ENCODE assay signal across 17 cellular contexts in the genomic region with DNA sequence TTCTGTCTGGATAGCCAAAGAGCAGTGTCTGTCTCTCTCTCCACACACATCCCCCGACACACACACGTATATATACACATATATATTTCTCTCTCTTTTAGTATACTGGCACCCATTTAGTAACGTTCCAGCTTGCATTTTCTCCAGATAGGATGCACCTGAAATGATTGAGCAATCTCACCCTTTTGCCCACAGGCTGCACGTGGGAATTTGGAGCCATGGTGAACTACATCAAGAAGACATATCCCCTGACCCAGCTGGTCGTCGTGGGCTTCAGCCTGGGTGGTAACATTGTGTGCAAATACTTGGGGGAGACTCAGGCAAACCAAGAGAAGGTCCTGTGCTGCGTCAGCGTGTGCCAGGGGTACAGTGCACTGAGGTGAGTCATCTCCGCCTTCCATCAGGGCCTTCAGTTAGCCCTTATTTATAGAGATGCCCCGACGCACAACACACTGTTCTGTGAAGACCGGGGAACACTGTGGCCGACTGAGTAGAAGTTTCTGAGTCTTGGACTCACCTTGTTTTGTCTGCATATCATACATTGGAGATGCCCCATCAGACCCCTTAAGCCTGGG. TPM values are rescaled to one million over a fixed set of nuclear protein-coding genes. Genes with fewer than 3 reads are reported as not detected.
DNase-seq lines count a peak whose midpoint lies in the region; ATAC-seq and TF ChIP-seq lines count a peak whose summit lies in the region.
"Had no signal": no experiment of that assay in that cellular context is flagged by ENCODE, and none has a peak within 500 bp of the region (broad histone marks: within the 10 kb centered on the region; RNA-seq: fewer than 3 reads in every experiment).

No MANE protein-coding gene starts in this region.

- TF ChIP-seq CTCF in right atrium auricular region (IDR thresholded peaks at IDR 0.05) (no peak), thoracic aorta (IDR thresholded peaks at IDR 0.05) (no peak)

- H3K9me3 ChIP-seq in right atrium auricular region (no peaks in the 10 kb centered on the region), thoracic aorta (no peaks in the 10 kb centered on the region)

- H3K36me3 ChIP-seq in right atrium auricular region (peaks cover 66% of the 10 kb centered on the region), thoracic aorta (peaks cover 32% of the 10 kb centered on the region)

- peaks cover 28% of the 10 kb centered on the region for H3K36me3 Mint-ChIP-seq in activated T-helper 2 cell treated with anti-CD3 and anti-CD28 coated beads, Interferon-gamma antibody, Interleukin-2, Interleukin-4, amounts not matched to agents 10 μg/mL and 5 μg/mL and 100 μg/mL, durations not matched to agents 14 hours and 24 hours and 36 hours (ENCODE audit: low read depth)

- H3K27ac ChIP-seq in right atrium auricular region = peak overlapping the region; percentile 26 to 32
- peak overlapping the region; percentile 16 to 46 for H3K27ac ChIP-seq in thoracic aorta
- H3K27ac ChIP-seq: RWPE1 had no signal

- no peak for ATAC-seq in left ventricle myocardium superior
- peak; percentile 17 for ATAC-seq in left lobe of liver
- no peak for ATAC-seq in thoracic aorta (ENCODE audit: insufficient number of reproducible peaks, low FRiP score, low read depth)

- no peak overlapping the region for H3K4me3 Mint-ChIP-seq in activated T-helper 2 cell treated with anti-CD3 and anti-CD28 coated beads, Interferon-gamma antibody, Interleukin-2, Interleukin-4, amounts not matched to agents 10 μg/mL and 5 μg/mL and 100 μg/mL, durations not matched to agents 14 hours and 24 hours and 36 hours (ENCODE audit: low read depth)
- H3K4me3 Mint-ChIP-seq: CD14-positive monocyte had no signal

- H3K4me1 Mint-ChIP-seq in activated T-helper 2 cell treated with anti-CD3 and anti-CD28 coated beads, Interferon-gamma antibody, Interleukin-2, Interleukin-4, amounts not matched to agents 10 μg/mL and 5 μg/mL and 100 μg/mL, durations not matched to agents 14 hours and 24 hours and 36 hours (ENCODE audit: low read depth) = peaks cover 34% of the 10 kb centered on the region
- H3K4me1 Mint-ChIP-seq: CD14-positive monocyte had no signal

- H3K27me3 Mint-ChIP-seq in activated T-helper 2 cell treated with anti-CD3 and anti-CD28 coated beads, Interferon-gamma antibody, Interleukin-2, Interleukin-4, amounts not matched to agents 10 μg/mL and 5 μg/mL and 100 μg/mL, durations not matched to agents 14 hours and 24 hours and 36 hours (ENCODE audit: low read depth) = no peaks in the 10 kb centered on the region

- H3K27ac Mint-ChIP-seq in activated T-helper 2 cell treated with anti-CD3 and anti-CD28 coated beads, Interferon-gamma antibody, Interleukin-2, Interleukin-4, amounts not matched to agents 10 μg/mL and 5 μg/mL and 100 μg/mL, durations not matched to agents 14 hours and 24 hours and 36 hours = peak overlapping the region; percentile 32

- no peaks in the 10 kb centered on the region for H3K9me3 Mint-ChIP-seq in activated T-helper 2 cell treated with anti-CD3 and anti-CD28 coated beads, Interferon-gamma antibody, Interleukin-2, Interleukin-4, amounts not matched to agents 10 μg/mL and 5 μg/mL and 100 μg/mL, durations not matched to agents 14 hours and 24 hours and 36 hours
- H3K9me3 Mint-ChIP-seq: CD14-positive monocyte had no signal

- H3K4me1 ChIP-seq in right atrium auricular region = peaks cover 0 to 31% of the 10 kb centered on the region in 2 donors
- peaks cover 6 to 49% of the 10 kb centered on the region in 2 donors for H3K4me1 ChIP-seq in thoracic aorta (ENCODE audit: control insufficient read depth in 1 of 2, low read depth in 2 of 2)

- intact Hi-C loops in left ventricle myocardium superior (cut with micrococcal nuclease) = loop anchor here (5.0 to 10.0 kb wide), 2 partner anchors 118 to 281 kb away; partner anchors contain the start of gene HAPLN3
- intact Hi-C loops in activated T-helper 2 cell treated with anti-CD3 and anti-CD28 coated beads, Interferon-gamma antibody, Interleukin-2, Interleukin-4, amounts not matched to agents 10 μg/mL and 5 μg/mL and 100 μg/mL, durations not matched to agents 14 hours and 24 hours and 36 hours (cut with micrococcal nuclease) = loop anchor here (5.0 kb wide), 2 partner anchors 48 to 273 kb away; no protein-coding TSS in a partner anchor

- no peak overlapping the region for H3K4me3 ChIP-seq in right atrium auricular region
- no peak overlapping the region for H3K4me3 ChIP-seq in thoracic aorta

- H3K27me3 ChIP-seq in right atrium auricular region (no peaks in the 10 kb centered on the region), thoracic aorta (replicated peaks; ENCODE audit: insufficient read depth) (no peaks in the 10 kb centered on the region)

- DNase-seq in right atrium auricular region (ENCODE audit: low spot score) (peak; percentile 54), left ventricle myocardium superior (no peak), left lobe of liver (ENCODE audit: low spot score) (no peak), thoracic aorta (ENCODE audit: low spot score) (no peak), NCI-H345 treated with DMSO at 0.1 percent for 48 hours (lab: John Stamatoyannopoulos, UW; ENCODE audit: unreplicated experiment) (no peak), midbrain (lab: John Stamatoyannopoulos, UW) (no peak), putamen (ENCODE audit: low spot score) (no peak)
- no peak for DNase-seq in activated T-helper 2 cell treated with anti-CD3 and anti-CD28 coated beads, Interferon-gamma antibody, Interleukin-2, Interleukin-4, amounts not matched to agents 10 μg/mL and 5 μg/mL and 100 μg/mL, durations not matched to agents 14 hours and 24 hours and 36 hours (ENCODE audit: low spot score)
- DNase-seq: DMS79 treated with DMSO at 0.1 percent for 48 hours, GOT3, KG1, MV-4-11, NCI-H187, NCI-H2107, NCI-H524 treated with DMSO at 0.1 percent for 48 hours had no signal

RNA-seq across cellular contexts. Expression of gene RLBP1, which starts 45.7 kb away (rescaled TPM):
- not detected for total RNA-seq in right atrium auricular region
- not detected for total RNA-seq in left ventricle myocardium superior
- 0.21 and 0.52 TPM in 2 replicates for total RNA-seq in activated T-helper 2 cell treated with anti-CD3 and anti-CD28 coated beads, Interferon-gamma antibody, Interleukin-2, Interleukin-4, amounts not matched to agents 10 μg/mL and 5 μg/mL and 100 μg/mL, durations not matched to agents 14 hours and 24 hours and 36 hours
- total RNA-seq in left lobe of liver = not detected
- total RNA-seq in thoracic aorta = not detected
